20 cellular contexts compared by ENCODE assay signal in the genomic region with DNA sequence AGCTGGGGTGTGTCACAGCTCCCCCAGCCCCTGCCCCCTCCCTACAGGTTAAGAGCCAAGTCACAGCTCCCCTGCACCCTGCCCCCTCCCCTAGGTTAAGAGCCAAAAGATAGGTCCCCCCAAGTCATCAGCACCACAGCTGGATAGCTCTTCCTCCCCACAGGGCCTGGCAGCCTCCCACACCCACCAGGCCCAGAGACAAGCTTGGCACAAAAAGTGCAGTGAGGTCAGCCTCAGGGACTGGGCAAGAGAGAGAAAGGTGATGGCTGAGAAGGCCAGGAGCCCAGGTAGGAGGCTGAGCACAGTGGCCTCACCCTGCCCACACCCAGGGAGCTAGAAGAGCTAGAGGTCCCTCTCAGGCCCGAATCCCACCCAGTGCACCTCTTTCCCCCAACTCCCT. TPM values are rescaled to one million over a fixed set of nuclear protein-coding genes. Genes with fewer than 3 reads are reported as not detected.
DNase-seq lines count a peak whose midpoint lies in the region; ATAC-seq and TF ChIP-seq lines count a peak whose summit lies in the region.
"Had no signal": no experiment of that assay in that cellular context is flagged by ENCODE, and none has a peak within 500 bp of the region (broad histone marks: within the 10 kb centered on the region; RNA-seq: fewer than 3 reads in every experiment).

No MANE protein-coding gene starts in this region.

- H3K27ac ChIP-seq in ascending aorta: peak overlapping the region; percentile 42 to 47
- H3K27ac ChIP-seq in psoas muscle: peak overlapping the region; percentile 92
- peak overlapping the region; percentile 25 to 38 for H3K27ac ChIP-seq in thoracic aorta
- no peak overlapping the region for H3K27ac ChIP-seq in upper lobe of right lung

- no peak overlapping the region for H3K4me3 ChIP-seq in ascending aorta
- no peak overlapping the region for H3K4me3 ChIP-seq in psoas muscle
- H3K4me3 ChIP-seq in thoracic aorta: no peak overlapping the region
- no peak overlapping the region for H3K4me3 ChIP-seq in upper lobe of right lung
- H3K4me3 ChIP-seq: K562 had no signal

- DNase-seq in cardiac septum (ENCODE audit: low spot score): peak; percentile 47
- DNase-seq in Right ventricle myocardium superior: no peak
- DNase-seq in ascending aorta (ENCODE audit: low spot score in 2 of 2): no peak
- no peak for DNase-seq in psoas muscle
- DNase-seq in thoracic aorta (ENCODE audit: low spot score): no peak
- DNase-seq in medulla oblongata (ENCODE audit: extremely low spot score): no peak
- DNase-seq in upper lobe of right lung: no peak
- no peak for DNase-seq in KG1 (lab: John Stamatoyannopoulos, UW)
- DNase-seq: Caco-2; CD4-positive, alpha-beta T cell; DMS153; EL; GOT3; NCI-H1105; NCI-H2081; NCI-H510A; NCI-H748 treated with DMSO at 0.1 percent for 48 hours; SHP77 treated with DMSO at 0.1 percent for 48 hours had no signal

- 67 to 89% (median 83%) methylated on average over 1 of the region's 1 CpG for WGBS in psoas muscle, 3 donors

- peaks cover 2 to 26% of the 10 kb centered on the region in 2 donors for H3K4me1 ChIP-seq in ascending aorta
- peaks cover 31% of the 10 kb centered on the region for H3K4me1 ChIP-seq in psoas muscle
- peaks cover 14 to 40% of the 10 kb centered on the region in 2 donors for H3K4me1 ChIP-seq in thoracic aorta (ENCODE audit: control insufficient read depth in 1 of 2, low read depth in 2 of 2)
- H3K4me1 ChIP-seq in upper lobe of right lung: no peaks in the 10 kb centered on the region

- H3K9me3 ChIP-seq in ascending aorta (no peaks in the 10 kb centered on the region), psoas muscle (no peaks in the 10 kb centered on the region), thoracic aorta (no peaks in the 10 kb centered on the region), upper lobe of right lung (no peaks in the 10 kb centered on the region)
- H3K9me3 ChIP-seq: Caco-2 had no signal

- H3K27me3 ChIP-seq in ascending aorta: no peaks in the 10 kb centered on the region
- H3K27me3 ChIP-seq in psoas muscle (ENCODE audit: insufficient read depth in 3 of 3, low read length in 2 of 3): no peaks in the 10 kb centered on the region
- H3K27me3 ChIP-seq in thoracic aorta (replicated peaks; ENCODE audit: insufficient read depth): no peaks in the 10 kb centered on the region
- no peaks in the 10 kb centered on the region for H3K27me3 ChIP-seq in upper lobe of right lung

- ATAC-seq in Right ventricle myocardium superior (ENCODE audit: poor library complexity): no peak
- no peak for ATAC-seq in psoas muscle
- ATAC-seq in thoracic aorta (ENCODE audit: insufficient number of reproducible peaks, low FRiP score, low read depth): no peak
- no peak for ATAC-seq in upper lobe of right lung
- ATAC-seq: HCT116, K562 had no signal

- H3K36me3 ChIP-seq in ascending aorta (peaks cover 69 to 74% of the 10 kb centered on the region in 2 donors), psoas muscle (ENCODE audit: insufficient read depth in 1 of 2, low read depth in 1 of 2) (peaks cover 0 to 80% of the 10 kb centered on the region in 2 donors), thoracic aorta (peaks cover 54% of the 10 kb centered on the region), upper lobe of right lung (no peaks in the 10 kb centered on the region)

- TF ChIP-seq CTCF in ascending aorta (IDR thresholded peaks at IDR 0.05) (no peak), psoas muscle (IDR thresholded peaks at IDR 0.05) (no peak), thoracic aorta (IDR thresholded peaks at IDR 0.05) (no peak), upper lobe of right lung (IDR thresholded peaks at IDR 0.05) (no peak)

- intact Hi-C loops in cardiac septum (cut with DNase I) (no loop called here), Right ventricle myocardium superior (cut with DNase I) (no loop called here), ascending aorta (cut with DNase I) (no loop called here), psoas muscle (cut with DNase I) (no loop called here), upper lobe of right lung (cut with DNase I) (no loop called here)

RNA-seq across cellular contexts. Expression of a gene that starts 8.7 kb away (rescaled TPM):
- total RNA-seq in cardiac septum: 806 TPM
- 437 TPM for total RNA-seq in Right ventricle myocardium superior
- total RNA-seq in ascending aorta: 246 TPM
- 100 to 1,000 TPM; 297 to 433 (median 350) TPM for total RNA-seq in psoas muscle
- 100 to 1,000 TPM in 2 of 3 donors, 10 to 100 TPM in 1; 51.8 to 254 (median 152) TPM for polyA plus RNA-seq in psoas muscle
- 100 to 1,000 TPM; 285 to 317 TPM for total RNA-seq in thoracic aorta
- 14.7 TPM for total RNA-seq in upper lobe of right lung

RNA-seq across cellular contexts. Expression of a gene that starts 16.9 kb away (rescaled TPM):
- total RNA-seq in cardiac septum (97.7 TPM), Right ventricle myocardium superior (119 TPM), ascending aorta (57.2 TPM), psoas muscle (100 to 1,000 TPM; 127 to 193 (median 165) TPM), thoracic aorta (100 to 1,000 TPM; 113 to 117 TPM), upper lobe of right lung (129 TPM)
- polyA plus RNA-seq in psoas muscle: 100 to 1,000 TPM; 185 to 260 (median 228) TPM

RNA-seq across cellular contexts. Expression of a gene that starts 21.2 kb away (rescaled TPM):
- 26.3 TPM for total RNA-seq in cardiac septum
- 10.1 TPM for total RNA-seq in Right ventricle myocardium superior
- total RNA-seq in ascending aorta: 3.6 TPM
- total RNA-seq in psoas muscle: 10 to 100 TPM; 11.4 to 25.4 (median 16.0) TPM
- 10 to 100 TPM in 2 of 3 donors, 1 to 10 TPM in 1; 7.0 to 14.0 (median 11.9) TPM for polyA plus RNA-seq in psoas muscle
- total RNA-seq in thoracic aorta: 10 to 100 TPM; 24.4 to 29.5 TPM
- total RNA-seq in upper lobe of right lung: 6.0 TPM

RNA-seq across cellular contexts. Expression of a gene that starts 29.8 kb away (rescaled TPM):
- total RNA-seq in cardiac septum (914 TPM), Right ventricle myocardium superior (723 TPM), ascending aorta (566 TPM), psoas muscle (1,000 to 10,000 TPM in 2 of 4 donors, 100 to 1,000 TPM in 2; 592 to 1,401 (median 983) TPM), thoracic aorta (100 to 1,000 TPM; 615 to 776 TPM), upper lobe of right lung (1,158 TPM)
- polyA plus RNA-seq in psoas muscle: 1,000 to 10,000 TPM; 1,147 to 2,407 (median 1,257) TPM

RNA-seq across cellular contexts. Expression of a gene that starts 44.0 kb away (rescaled TPM):
- total RNA-seq in cardiac septum: 18.0 TPM
- 6.0 TPM for total RNA-seq in Right ventricle myocardium superior
- total RNA-seq in ascending aorta: 1.6 TPM
- 1 to 10 TPM in 3 of 4 donors, under 1 TPM in 1; 0.88 to 4.8 (median 1.4) TPM for total RNA-seq in psoas muscle
- polyA plus RNA-seq in psoas muscle: 1 to 10 TPM in 2 of 3 donors, under 1 TPM in 1; 0.34 to 3.7 (median 2.3) TPM
- 1 to 10 TPM; 3.0 to 9.7 TPM for total RNA-seq in thoracic aorta
- 5.8 TPM for total RNA-seq in upper lobe of right lung

Comparison
In these comparisons a context has a peak if more than half of its experiments do, and no peak if none do; other contexts are left out.
1. RNA of a gene that starts 8.7 kb away (total RNA-seq): 806 TPM in cardiac septum (single experiment), 437 TPM in Right ventricle myocardium superior (single experiment), 297 to 433 TPM in psoas muscle, 285 to 317 TPM in thoracic aorta and 246 TPM in ascending aorta (single experiment); 14.7 TPM in upper lobe of right lung (single experiment); every median in the first group is over 10 times any median in the second.